ENCODE assay signal across 16 cellular contexts in the genomic region with DNA sequence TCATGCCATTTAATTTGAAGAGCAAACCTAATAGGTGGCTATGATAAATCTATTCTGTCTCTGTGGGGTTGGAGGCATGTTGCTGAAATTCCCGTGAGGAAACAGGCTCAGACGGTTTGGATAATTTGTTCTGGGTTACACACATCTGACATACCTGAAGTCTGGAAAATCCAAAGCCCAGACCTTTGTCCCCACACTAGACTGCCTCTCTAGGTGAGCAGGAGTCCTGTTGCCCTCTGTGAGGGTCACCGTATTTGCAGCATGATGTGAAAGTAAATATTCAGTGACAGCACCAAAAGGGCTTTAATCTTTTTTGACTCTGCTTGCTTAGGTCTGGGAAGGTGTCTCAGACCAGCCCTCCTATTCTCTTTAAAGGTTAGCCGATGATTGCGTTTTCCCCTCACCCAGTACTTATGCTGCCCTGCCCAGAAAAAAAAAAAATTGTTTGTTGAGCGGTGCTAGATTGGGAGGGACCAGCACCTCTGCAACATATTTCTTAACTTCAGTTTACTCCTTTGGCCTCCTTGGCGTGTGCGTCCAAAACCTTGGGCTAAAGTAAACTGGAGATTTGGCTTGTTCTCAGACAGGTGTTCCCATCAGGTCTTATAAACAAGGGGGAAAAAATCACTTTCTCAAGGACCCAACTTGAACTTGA.
A peak's percentile ranks its signal among the peaks of the same experiment; 100 is the strongest.
DNase-seq lines count a peak whose midpoint lies in the region; ATAC-seq and TF ChIP-seq lines count a peak whose summit lies in the region.
"Had no signal": no experiment of that assay in that cellular context is flagged by ENCODE, and none has a peak within 500 bp of the region (broad histone marks: within the 10 kb centered on the region; RNA-seq: fewer than 3 reads in every experiment).

No MANE protein-coding gene starts in this region.

- DNase-seq in NCI-H82 (lab: John Stamatoyannopoulos, UW) (peak; percentile 25), NCI-H82 treated with DMSO at 0.1 percent for 48 hours (lab: John Stamatoyannopoulos, UW; ENCODE audit: unreplicated experiment) (no peak), WTC11 (ENCODE audit: low spot score) (no peak), lung (ENCODE audit: low spot score) (peak; percentile 43), type B pancreatic cell (ENCODE audit: extremely low spot score, unreplicated experiment) (no peak), HCEC 1CT (no peak), NCI-H524 treated with DMSO at 0.1 percent for 48 hours (lab: John Stamatoyannopoulos, UW) (no peak)
- DNase-seq: activated CD4-positive, CD25-positive, alpha-beta regulatory T cell treated with anti-CD3 and anti-CD28 coated beads, Interleukin-2, amount 50 U/mL, for 72 hours; activated CD8-positive, alpha-beta memory T cell treated with anti-CD3 and anti-CD28 coated beads, Interleukin-2, amount 50 U/mL, for 4 hours; activated naive CD4-positive, alpha-beta T cell treated with anti-CD3 and anti-CD28 coated beads, Interleukin-2, amount 10 ng/mL, durations not matched to agents 7 days and 5 days; Calu3; MM.1S; NCI-H2227 treated with DMSO at 0.1 percent for 48 hours; stimulated activated naive CD4-positive, alpha-beta T cell had no signal

- WGBS in lung, 2 donors: 71 to 82% methylated on average over 8 of the region's 8 CpGs

- no peaks in the 10 kb centered on the region for H3K27me3 ChIP-seq in lung (ENCODE audit: control insufficient read depth, insufficient read depth)
- H3K27me3 ChIP-seq: right atrium auricular region had no signal

- CTCF ChIA-PET in WTC11 (lab: Charles Lee): no interaction called here

- H3K4me1 Mint-ChIP-seq in WTC11 (peaks cover 76% of the 10 kb centered on the region), type B pancreatic cell (ENCODE audit: unreplicated experiment) (peaks cover 51% of the 10 kb centered on the region)

- no peak overlapping the region for H3K4me3 ChIP-seq in lung
- H3K4me3 ChIP-seq: right atrium auricular region had no signal

- H3K9me3 Mint-ChIP-seq in WTC11: peaks cover 10% of the 10 kb centered on the region
- peaks cover 5% of the 10 kb centered on the region for H3K9me3 Mint-ChIP-seq in type B pancreatic cell

- POLR2A ChIA-PET in WTC11 (lab: Charles Lee): interaction anchor here (0.5 kb wide), 1 partner anchor 15 kb away, joined by 3 read pairs; no protein-coding TSS in a partner anchor

- H3K9me3 ChIP-seq in lung (ENCODE audit: control insufficient read depth in 2 of 2, insufficient read depth in 1 of 2, low read length in 1 of 2): no peaks in the 10 kb centered on the region
- H3K9me3 ChIP-seq: right atrium auricular region had no signal

- peaks cover 9% of the 10 kb centered on the region for H3K36me3 Mint-ChIP-seq in WTC11
- H3K36me3 Mint-ChIP-seq in type B pancreatic cell: peaks cover 12% of the 10 kb centered on the region

- no peak for TF ChIP-seq CTCF in WTC11 (IDR thresholded peaks at IDR 0.05)
- no peak for TF ChIP-seq CTCF in lung (IDR thresholded peaks at IDR 0.05; ENCODE audit: control extremely low read depth, extremely low read depth)
- TF ChIP-seq CTCF in type B pancreatic cell (conservative IDR thresholded peaks at IDR 0.05): no peak

- 0 out of 2 replicates have a peak overlapping the region, but pooled peaks have one; percentile 31 for H3K27ac Mint-ChIP-seq in WTC11
- peak overlapping the region; percentile 44 for H3K27ac Mint-ChIP-seq in type B pancreatic cell
- H3K27ac Mint-ChIP-seq: activated naive CD4-positive, alpha-beta T cell treated with anti-CD3 and anti-CD28 coated beads, Interleukin-2, amount 10 ng/mL, durations not matched to agents 7 days and 5 days had no signal

- peaks cover 5 to 13% of the 10 kb centered on the region in 2 donors for H3K4me1 ChIP-seq in lung (ENCODE audit: control insufficient read depth in 2 of 2, insufficient read depth in 2 of 2, low read length in 2 of 2)

- H3K4me3 Mint-ChIP-seq in WTC11 (no peak overlapping the region), type B pancreatic cell (peak overlapping the region; percentile 10)
- H3K4me3 Mint-ChIP-seq: activated naive CD4-positive, alpha-beta T cell treated with anti-CD3 and anti-CD28 coated beads, Interleukin-2, amount 10 ng/mL, durations not matched to agents 7 days and 5 days had no signal

- H3K27me3 Mint-ChIP-seq in WTC11 (ENCODE audit: low read depth) (no peaks in the 10 kb centered on the region), type B pancreatic cell (no peaks in the 10 kb centered on the region)
- H3K27me3 Mint-ChIP-seq: activated naive CD4-positive, alpha-beta T cell treated with anti-CD3 and anti-CD28 coated beads, Interleukin-2, amount 10 ng/mL, durations not matched to agents 7 days and 5 days had no signal

- no peaks in the 10 kb centered on the region for H3K36me3 ChIP-seq in lung (ENCODE audit: control insufficient read depth in 2 of 2, insufficient read depth in 2 of 2, low read length in 2 of 2)
- H3K36me3 ChIP-seq: right atrium auricular region had no signal

- H3K27ac ChIP-seq in lung (ENCODE audit: low read depth in 1 of 2, low read length in 1 of 2): peak overlapping the region in 1 of 2 donors; percentile 59
- H3K27ac ChIP-seq: right atrium auricular region had no signal

- ATAC-seq in WTC11 (peak; percentile 19), lung (ENCODE audit: insufficient read depth, low FRiP score) (peak; percentile 69), GM21381 (IDR thresholded peaks at IDR 0.05; ENCODE audit: unreplicated experiment) (no peak)

TF ChIP-seq in WTC11, 78 proteins besides CTCF, POLR2A, EP300 and RAD21 (continues in another document):
- TF ChIP-seq CBFB (CRISPR knock-in tag; IDR thresholded peaks at IDR 0.05; ENCODE audit: low read depth) (no peak), FOXP1 (CRISPR knock-in tag; IDR thresholded peaks at IDR 0.05; ENCODE audit: borderline replicate concordance) (no peak), JAZF1 (CRISPR knock-in tag; IDR thresholded peaks at IDR 0.05) (no peak), ZNF416 (CRISPR knock-in tag; IDR thresholded peaks at IDR 0.05) (no peak), TCF7 (CRISPR knock-in tag; IDR thresholded peaks at IDR 0.05; ENCODE audit: low read depth) (no peak), TEAD1 (CRISPR knock-in tag; IDR thresholded peaks at IDR 0.05) (no peak), FOXK1 (CRISPR knock-in tag; IDR thresholded peaks at IDR 0.05) (no peak)
- TF ChIP-seq, protein P1, sequence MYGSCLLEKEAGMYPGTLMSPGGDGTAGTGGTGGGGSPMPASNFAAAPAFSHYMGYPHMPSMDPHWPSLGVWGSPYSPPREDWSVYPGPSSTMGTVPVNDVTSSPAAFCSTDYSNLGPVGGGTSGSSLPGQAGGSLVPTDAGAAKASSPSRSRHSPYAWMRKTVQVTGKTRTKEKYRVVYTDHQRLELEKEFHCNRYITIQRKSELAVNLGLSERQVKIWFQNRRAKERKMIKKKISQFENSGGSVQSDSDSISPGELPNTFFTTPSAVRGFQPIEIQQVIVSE (CRISPR knock-in tag; IDR thresholded peaks at IDR 0.05; ENCODE audit: borderline replicate concordance): no peak
- TF ChIP-seq, protein P2, sequence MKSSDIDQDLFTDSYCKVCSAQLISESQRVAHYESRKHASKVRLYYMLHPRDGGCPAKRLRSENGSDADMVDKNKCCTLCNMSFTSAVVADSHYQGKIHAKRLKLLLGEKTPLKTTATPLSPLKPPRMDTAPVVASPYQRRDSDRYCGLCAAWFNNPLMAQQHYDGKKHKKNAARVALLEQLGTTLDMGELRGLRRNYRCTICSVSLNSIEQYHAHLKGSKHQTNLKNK (CRISPR knock-in tag; IDR thresholded peaks at IDR 0.05): no peak
- TF ChIP-seq, protein P3, sequence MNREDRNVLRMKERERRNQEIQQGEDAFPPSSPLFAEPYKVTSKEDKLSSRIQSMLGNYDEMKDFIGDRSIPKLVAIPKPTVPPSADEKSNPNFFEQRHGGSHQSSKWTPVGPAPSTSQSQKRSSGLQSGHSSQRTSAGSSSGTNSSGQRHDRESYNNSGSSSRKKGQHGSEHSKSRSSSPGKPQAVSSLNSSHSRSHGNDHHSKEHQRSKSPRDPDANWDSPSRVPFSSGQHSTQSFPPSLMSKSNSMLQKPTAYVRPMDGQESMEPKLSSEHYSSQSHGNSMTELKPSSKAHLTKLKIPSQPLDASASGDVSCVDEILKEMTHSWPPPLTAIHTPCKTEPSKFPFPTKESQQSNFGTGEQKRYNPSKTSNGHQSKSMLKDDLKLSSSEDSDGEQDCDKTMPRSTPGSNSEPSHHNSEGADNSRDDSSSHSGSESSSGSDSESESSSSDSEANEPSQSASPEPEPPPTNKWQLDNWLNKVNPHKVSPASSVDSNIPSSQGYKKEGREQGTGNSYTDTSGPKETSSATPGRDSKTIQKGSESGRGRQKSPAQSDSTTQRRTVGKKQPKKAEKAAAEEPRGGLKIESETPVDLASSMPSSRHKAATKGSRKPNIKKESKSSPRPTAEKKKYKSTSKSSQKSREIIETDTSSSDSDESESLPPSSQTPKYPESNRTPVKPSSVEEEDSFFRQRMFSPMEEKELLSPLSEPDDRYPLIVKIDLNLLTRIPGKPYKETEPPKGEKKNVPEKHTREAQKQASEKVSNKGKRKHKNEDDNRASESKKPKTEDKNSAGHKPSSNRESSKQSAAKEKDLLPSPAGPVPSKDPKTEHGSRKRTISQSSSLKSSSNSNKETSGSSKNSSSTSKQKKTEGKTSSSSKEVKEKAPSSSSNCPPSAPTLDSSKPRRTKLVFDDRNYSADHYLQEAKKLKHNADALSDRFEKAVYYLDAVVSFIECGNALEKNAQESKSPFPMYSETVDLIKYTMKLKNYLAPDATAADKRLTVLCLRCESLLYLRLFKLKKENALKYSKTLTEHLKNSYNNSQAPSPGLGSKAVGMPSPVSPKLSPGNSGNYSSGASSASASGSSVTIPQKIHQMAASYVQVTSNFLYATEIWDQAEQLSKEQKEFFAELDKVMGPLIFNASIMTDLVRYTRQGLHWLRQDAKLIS (CRISPR knock-in tag; IDR thresholded peaks at IDR 0.05; ENCODE audit: borderline replicate concordance): no peak
- TF ChIP-seq, protein P4, sequence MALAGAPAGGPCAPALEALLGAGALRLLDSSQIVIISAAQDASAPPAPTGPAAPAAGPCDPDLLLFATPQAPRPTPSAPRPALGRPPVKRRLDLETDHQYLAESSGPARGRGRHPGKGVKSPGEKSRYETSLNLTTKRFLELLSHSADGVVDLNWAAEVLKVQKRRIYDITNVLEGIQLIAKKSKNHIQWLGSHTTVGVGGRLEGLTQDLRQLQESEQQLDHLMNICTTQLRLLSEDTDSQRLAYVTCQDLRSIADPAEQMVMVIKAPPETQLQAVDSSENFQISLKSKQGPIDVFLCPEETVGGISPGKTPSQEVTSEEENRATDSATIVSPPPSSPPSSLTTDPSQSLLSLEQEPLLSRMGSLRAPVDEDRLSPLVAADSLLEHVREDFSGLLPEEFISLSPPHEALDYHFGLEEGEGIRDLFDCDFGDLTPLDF (CRISPR knock-in tag; IDR thresholded peaks at IDR 0.05): no peak

Comparison
In these comparisons a context has a peak if more than half of its experiments do, and no peak if none do; other contexts are left out.
1. DNase-seq: peak in NCI-H82 (single experiment) and lung (single experiment); none in NCI-H82 treated with DMSO at 0.1 percent for 48 hours (single experiment), WTC11 (single experiment), type B pancreatic cell (single experiment), HCEC 1CT (single experiment) and NCI-H524 treated with DMSO at 0.1 percent for 48 hours (single experiment).